In genomic region chrX:152959626-152960025, GRCh38 we compare ENCODE assay signal across 15 cellular contexts. TPM values are rescaled to one million over a fixed set of nuclear protein-coding genes. Genes with fewer than 3 reads are reported as not detected.
A peak's percentile ranks its signal among the peaks of the same experiment; 100 is the strongest.
DNase-seq lines count a peak whose midpoint lies in the region; ATAC-seq, FAIRE-seq and TF ChIP-seq lines count a peak whose summit lies in the region.
"Had no signal": no experiment of that assay in that cellular context is flagged by ENCODE, and none has a peak within 500 bp of the region (broad histone marks: within the 10 kb centered on the region; RNA-seq: fewer than 3 reads in every experiment).

No MANE protein-coding gene starts in this region.

- H3K4me1 ChIP-seq in OCI-LY3 (ENCODE audit: low read length), result peaks cover 11% of the 10 kb centered on the region
- H3K4me1 ChIP-seq in neuronal stem cell (ENCODE audit: control insufficient read depth in 2 of 2, insufficient read depth in 1 of 2, low read depth in 1 of 2, low read length in 2 of 2), result no peaks in the 10 kb centered on the region

- no peaks in the 10 kb centered on the region for H4K20me1 ChIP-seq in OCI-LY3 (ENCODE audit: insufficient read depth, low read length)

- no peak overlapping the region for H2BK12ac ChIP-seq in neuronal stem cell (ENCODE audit: low read length)

- peaks cover 58% of the 10 kb centered on the region for H3K36me3 Mint-ChIP-seq in dendritic cell treated with granulocyte-macrophage colony-stimulating factor and Interleukin-4, amounts not matched to agents 40 ng/mL and 50 ng/mL, for 4 days (ENCODE audit: low read depth)
- H3K36me3 Mint-ChIP-seq in Calu3 (ENCODE audit: insufficient read depth, unreplicated experiment), result no peaks in the 10 kb centered on the region

- no peaks in the 10 kb centered on the region for H3K79me1 ChIP-seq in neuronal stem cell (ENCODE audit: low read depth, low read length)

- no CpG with 5 or more reads among the region's 6 CpGs for WGBS in neuronal stem cell (ENCODE audit: extremely low coverage in 2 of 2, insufficient read length in 2 of 2, insufficient replicate concordance in 1 of 2), 2 donors

- no peaks in the 10 kb centered on the region for H3K9me3 Mint-ChIP-seq in dendritic cell treated with granulocyte-macrophage colony-stimulating factor and Interleukin-4, amounts not matched to agents 40 ng/mL and 50 ng/mL, for 4 days
- no peaks in the 10 kb centered on the region for H3K9me3 Mint-ChIP-seq in Calu3 (ENCODE audit: low read depth, unreplicated experiment)
- H3K9me3 Mint-ChIP-seq: CD4-positive, alpha-beta T cell had no signal

- H2AFZ ChIP-seq in OCI-LY3 (ENCODE audit: low read depth, low read length) (no peak overlapping the region), neuronal stem cell (ENCODE audit: low read length) (peak overlapping the region; percentile 82)

- H3K9me3 ChIP-seq in OCI-LY3 (ENCODE audit: insufficient read depth, low read length) (no peaks in the 10 kb centered on the region), neuronal stem cell (replicated peaks in 1 of 2; ENCODE audit: control insufficient read depth in 2 of 2, insufficient read depth in 1 of 2, low read depth in 1 of 2, low read length in 2 of 2) (no peaks in the 10 kb centered on the region)

- H2BK120ac ChIP-seq in neuronal stem cell (ENCODE audit: low read depth, low read length), result no peak overlapping the region

- intact Hi-C loops in dendritic cell treated with granulocyte-macrophage colony-stimulating factor and Interleukin-4, amounts not matched to agents 40 ng/mL and 50 ng/mL, for 4 days (cut with micrococcal nuclease), result loop anchor here (10.0 kb wide), 1 partner anchor 705 kb away; no protein-coding TSS in a partner anchor
- intact Hi-C loops in Calu3 (cut with micrococcal nuclease; ENCODE audit: unreplicated experiment), result loop anchor here (5.0 kb wide), 2 partner anchors 73 to 548 kb away; no protein-coding TSS in a partner anchor

- H3K4me1 Mint-ChIP-seq in dendritic cell treated with granulocyte-macrophage colony-stimulating factor and Interleukin-4, amounts not matched to agents 40 ng/mL and 50 ng/mL, for 4 days (ENCODE audit: low read depth), result peaks cover 11% of the 10 kb centered on the region
- H3K4me1 Mint-ChIP-seq in Calu3 (ENCODE audit: low read depth, unreplicated experiment), result no peaks in the 10 kb centered on the region

- no peak overlapping the region for H2BK15ac ChIP-seq in neuronal stem cell (ENCODE audit: low read length)

- no peak overlapping the region for H4K91ac ChIP-seq in neuronal stem cell (ENCODE audit: low read depth, low read length, poor library complexity)

- peak overlapping the region; percentile 87 for H3K27ac Mint-ChIP-seq in dendritic cell treated with granulocyte-macrophage colony-stimulating factor and Interleukin-4, amounts not matched to agents 40 ng/mL and 50 ng/mL, for 4 days
- no peak overlapping the region for H3K27ac Mint-ChIP-seq in Calu3 (ENCODE audit: unreplicated experiment)

- ATAC-seq in GM19023 (IDR thresholded peaks at IDR 0.05; ENCODE audit: unreplicated experiment), result no peak

- TF ChIP-seq CTCF in OCI-LY3 (IDR thresholded peaks at IDR 0.05; ENCODE audit: low read depth, low read length), result no peak
- TF ChIP-seq CTCF in GM10248 (IDR thresholded peaks at IDR 0.05; ENCODE audit: control extremely low read depth, extremely low read depth, low read depth, missing control alignments), result no peak
- no peak for TF ChIP-seq CTCF in Calu3 (IDR thresholded peaks at IDR 0.05; ENCODE audit: unreplicated experiment)

- peak overlapping the region; percentile 52; the same call in 1 of the 2 replicates for H3K9ac ChIP-seq in OCI-LY3 (ENCODE audit: low read length)
- H3K9ac ChIP-seq in neuronal stem cell (ENCODE audit: low read depth, low read length, poor library complexity), result no peak overlapping the region

- no peak overlapping the region for H3K14ac ChIP-seq in neuronal stem cell (ENCODE audit: low read length)

- CTCF ChIA-PET in GM10248 (lab: Yijun Ruan, JAX), result interaction anchor here (0.8 to 2.9 kb wide), 10 partner anchors 14 to 710 kb away, joined by 3 to 20 read pairs (median 4); partner anchors contain the start of gene HAUS7
- CTCF ChIA-PET in Calu3 (lab: Charles Lee), result no interaction called here

- H3K27me3 ChIP-seq in OCI-LY3 (ENCODE audit: low read depth, low read length) (no peaks in the 10 kb centered on the region), neuronal stem cell (ENCODE audit: control insufficient read depth in 3 of 3, insufficient read depth in 3 of 3, low read depth in 1 of 3, low read length in 3 of 3) (peaks cover 0 to 24% (median 0%) of the 10 kb centered on the region in 3 experiments)

- POLR2A ChIA-PET in GM10248 (lab: Yijun Ruan, JAX), result no interaction called here

- H3K79me2 ChIP-seq in OCI-LY3 (ENCODE audit: low read length), result no peaks in the 10 kb centered on the region

- peak overlapping the region; percentile 77 for H3K4me2 ChIP-seq in OCI-LY3 (ENCODE audit: low read length)
- H3K4me2 ChIP-seq in neuronal stem cell (ENCODE audit: insufficient read depth, low read length, poor library complexity, severe bottlenecking), result no peak overlapping the region

- H3K4me3 ChIP-seq in OCI-LY3 (ENCODE audit: low read length) (no peak overlapping the region), neuronal stem cell (ENCODE audit: low read length in 2 of 2) (no peak overlapping the region)

- no peak overlapping the region for H3K27ac ChIP-seq in OCI-LY3 (ENCODE audit: low read length)
- H3K27ac ChIP-seq in neuronal stem cell (replicated peaks; ENCODE audit: low read length), result no peak overlapping the region

- H4K8ac ChIP-seq in neuronal stem cell (ENCODE audit: low read depth, low read length), result no peak overlapping the region

- H3K18ac ChIP-seq in neuronal stem cell (ENCODE audit: low read length), result no peak overlapping the region

- no TSS peak for BruUV-seq in Calu3 (replicated peaks; lab: Mats Ljungman, UMichigan)

- DNase-seq in GM12892 (ENCODE audit: insufficient read length) (no peak), neuronal stem cell (ENCODE audit: low spot score) (no peak), NCI-H446 treated with DMSO at 0.1 percent for 48 hours (lab: John Stamatoyannopoulos, UW) (no peak), GM10248 (ENCODE audit: extremely low spot score) (no peak), Calu3 (no peak)
- DNase-seq: GDM1, NCI-H1048, NCI-H146 had no signal

- H3K23ac ChIP-seq in neuronal stem cell (ENCODE audit: low read depth, low read length, poor library complexity), result no peak overlapping the region

- H3K4me3 Mint-ChIP-seq in dendritic cell treated with granulocyte-macrophage colony-stimulating factor and Interleukin-4, amounts not matched to agents 40 ng/mL and 50 ng/mL, for 4 days, result no peak overlapping the region
- H3K4me3 Mint-ChIP-seq in Calu3 (ENCODE audit: low read depth, unreplicated experiment), result no peak overlapping the region
- H3K4me3 Mint-ChIP-seq: CD4-positive, alpha-beta T cell had no signal

- H2AK5ac ChIP-seq in neuronal stem cell (ENCODE audit: low read depth, low read length), result no peak overlapping the region

- peak; percentile 24 for FAIRE-seq in GM12892 (lab: Jason Lieb, UNC)
- FAIRE-seq: D721Med had no signal

- TF ChIP-seq POLR2A in GM12892 (IDR thresholded peaks at IDR 0.05; ENCODE audit: low read depth, low read length), result no peak

- no peak overlapping the region for H3K4ac ChIP-seq in neuronal stem cell (ENCODE audit: low read length)

- H3K36me3 ChIP-seq in OCI-LY3 (replicated peaks; ENCODE audit: low read depth, low read length), result no peaks in the 10 kb centered on the region
- no peaks in the 10 kb centered on the region for H3K36me3 ChIP-seq in neuronal stem cell (replicated peaks in 1 of 2; ENCODE audit: control insufficient read depth in 2 of 2, insufficient read depth in 2 of 2, low read length in 2 of 2)

- no peaks in the 10 kb centered on the region for H3K27me3 Mint-ChIP-seq in dendritic cell treated with granulocyte-macrophage colony-stimulating factor and Interleukin-4, amounts not matched to agents 40 ng/mL and 50 ng/mL, for 4 days
- no peaks in the 10 kb centered on the region for H3K27me3 Mint-ChIP-seq in Calu3 (ENCODE audit: unreplicated experiment)
- H3K27me3 Mint-ChIP-seq: CD4-positive, alpha-beta T cell had no signal

- no peak overlapping the region for H2BK5ac ChIP-seq in neuronal stem cell (ENCODE audit: low read length)

RNA-seq across cellular contexts. Expression of gene PNMA5, which starts 34.3 kb away (rescaled TPM):
- 0.08 TPM for polyA plus RNA-seq in GM12892 (2012; ENCODE audit: missing spikeins)
- 0.01 TPM for polyA plus RNA-seq in neuronal stem cell (2013, experiment 1 of 2)
- polyA plus RNA-seq in neuronal stem cell (2013, experiment 2 of 2), result 0.03 TPM
- total RNA-seq in Calu3 (2022), result not detected in 2 replicates
- total RNA-seq: H9, SK-MEL-5 had no signal
